In genomic region chr7:116522247-116522646, GRCh38 we compare ENCODE assay signal across 12 cellular contexts. TPM values are rescaled to one million over a fixed set of nuclear protein-coding genes. Genes with fewer than 3 reads are reported as not detected.
A peak's percentile ranks its signal among the peaks of the same experiment; 100 is the strongest.
DNase-seq lines count a peak whose midpoint lies in the region; ATAC-seq, FAIRE-seq and TF ChIP-seq lines count a peak whose summit lies in the region.
"Had no signal": no experiment of that assay in that cellular context is flagged by ENCODE, and none has a peak within 500 bp of the region (broad histone marks: within the 10 kb centered on the region; RNA-seq: fewer than 3 reads in every experiment).

No MANE protein-coding gene starts in this region.

- BruUV-seq in Caco-2 (replicated peaks; lab: Mats Ljungman, UMichigan), result no TSS peak

- POLR2A ChIA-PET in Caco-2 (lab: Charles Lee), result no interaction called here

- H3K27me3 Mint-ChIP-seq in Caco-2 (ENCODE audit: insufficient read depth, unreplicated experiment), result no peaks in the 10 kb centered on the region

- TF ChIP-seq CTCF in fibroblast of the aortic adventitia (IDR thresholded peaks at IDR 0.05; ENCODE audit: insufficient read depth, low read length) (no peak), Caco-2 (IDR thresholded peaks at IDR 0.05; ENCODE audit: insufficient read depth in 1 of 2, low read depth in 1 of 2, low read length in 1 of 2, severe bottlenecking in 1 of 2, unreplicated experiment in 1 of 2) (no peak)

- H3K9me3 ChIP-seq in Caco-2, result no peaks in the 10 kb centered on the region

- no peak for TF ChIP-seq POLR2A in H54 (IDR thresholded peaks at IDR 0.05; ENCODE audit: low read depth, low read length)

- no peaks in the 10 kb centered on the region for H3K4me1 Mint-ChIP-seq in Caco-2 (ENCODE audit: low read depth, unreplicated experiment)

- intact Hi-C loops in Caco-2 (cut with micrococcal nuclease; ENCODE audit: unreplicated experiment), result no loop called here

- peak; percentile 64 for FAIRE-seq in H54 (lab: Jason Lieb, UNC)

- CTCF ChIA-PET in Caco-2 (lab: Charles Lee), result interaction anchor here (0.7 kb wide), 2 partner anchors 302 to 370 kb away, joined by 3 to 7 read pairs; no protein-coding TSS in a partner anchor

- H3K9me3 Mint-ChIP-seq in Caco-2 (ENCODE audit: unreplicated experiment), result no peaks in the 10 kb centered on the region

- H3K36me3 Mint-ChIP-seq in Caco-2 (ENCODE audit: insufficient read depth, unreplicated experiment), result no peaks in the 10 kb centered on the region

- DNase-seq in H54 (ENCODE audit: insufficient read length, low spot score) (peak; percentile 30), fibroblast of the aortic adventitia (ENCODE audit: low read depth) (peak; percentile 85), skeletal muscle cell (ENCODE audit: low read depth) (peak; percentile 77), NCI-H82 (lab: John Stamatoyannopoulos, UW) (no peak), HK-2 (ENCODE audit: unreplicated experiment) (no peak), Caco-2 (no peak), T-helper 9 cell (no peak)
- DNase-seq: activated CD8-positive, alpha-beta memory T cell treated with anti-CD3 and anti-CD28 coated beads, Interleukin-2, amount 50 U/mL, for 4 hours; dorsolateral prefrontal cortex; NCI-H1417; SIG-M5 had no signal

- peak; percentile 18 for ATAC-seq in SK-N-SH treated with all-trans-retinoic acid at 6 μM for 48 hours

- H3K4me3 Mint-ChIP-seq in Caco-2 (ENCODE audit: unreplicated experiment), result no peak overlapping the region

- peaks cover 10% of the 10 kb centered on the region; the same call in 1 of the 2 replicates for H3K4me1 ChIP-seq in Caco-2

- no peak overlapping the region for H3K4me3 ChIP-seq in fibroblast of the aortic adventitia (ENCODE audit: low read depth, low read length)
- H3K4me3 ChIP-seq in skeletal muscle cell (ENCODE audit: low read depth, low read length), result no peak overlapping the region
- H3K4me3 ChIP-seq in Caco-2 (ENCODE audit: low read depth, low read length), result no peak overlapping the region
- H3K4me3 ChIP-seq: dorsolateral prefrontal cortex had no signal

- H3K27ac Mint-ChIP-seq in Caco-2 (ENCODE audit: unreplicated experiment), result no peak overlapping the region

- no peaks in the 10 kb centered on the region for H3K36me3 ChIP-seq in Caco-2 (ENCODE audit: control insufficient read depth, insufficient read depth, low read length)

- H3K27me3 ChIP-seq in Caco-2 (replicated peaks; ENCODE audit: control insufficient read depth, insufficient read depth, low read length), result no peaks in the 10 kb centered on the region

TF ChIP-seq in SK-N-SH treated with all-trans-retinoic acid at 6 μM for 48 hours, 23 proteins besides CTCF, POLR2A, EP300 and RAD21:
- peak; percentile 69; the same call in 1 of the 2 replicates for TF ChIP-seq ZC3H10 (CRISPR knock-in tag; IDR thresholded peaks at IDR 0.05)
- TF ChIP-seq BACH2 (CRISPR knock-in tag; IDR thresholded peaks at IDR 0.05; ENCODE audit: borderline replicate concordance), result no peak

RNA-seq across cellular contexts. Expression of gene CAV1, which starts 2.6 kb away (rescaled TPM):
- total RNA-seq in fibroblast of the aortic adventitia (ENCODE audit: low replicate concordance), result 154 and 598 TPM in 2 replicates
- total RNA-seq in Caco-2 (2022), result 4.9 and 6.0 TPM in 2 replicates

RNA-seq across cellular contexts. Expression of gene CAV2, which starts 22.7 kb away (rescaled TPM):
- total RNA-seq in fibroblast of the aortic adventitia (ENCODE audit: low replicate concordance) (51.2 and 113 TPM in 2 replicates), Caco-2 (2022) (17.6 and 18.1 TPM in 2 replicates)

Comparison
In these comparisons a context has a peak if more than half of its experiments do, and no peak if none do; other contexts are left out.
1. DNase-seq: peak in H54 (single experiment), fibroblast of the aortic adventitia (single experiment) and skeletal muscle cell (single experiment); none in NCI-H82 (single experiment), HK-2 (single experiment), Caco-2 (0 of 2) and T-helper 9 cell (single experiment).
2. RNA of gene CAV1, which starts 2.6 kb away (total RNA-seq): 154 to 598 TPM in fibroblast of the aortic adventitia; 4.9 to 6.0 TPM in Caco-2; every median in the first group is over 10 times any median in the second.